24 cellular contexts compared by ENCODE assay signal in genomic region chr20:61949714-61950630, GRCh38.
DNase-seq lines count a peak whose midpoint lies in the region; ATAC-seq, FAIRE-seq and TF ChIP-seq lines count a peak whose summit lies in the region.
"Had no signal": no experiment of that assay in that cellular context is flagged by ENCODE, and none has a peak within 500 bp of the region (broad histone marks: within the 10 kb centered on the region; RNA-seq: fewer than 3 reads in every experiment).

No MANE protein-coding gene starts in this region.

- H2AFZ ChIP-seq in GM23338: no peak overlapping the region

- H3K9me3 ChIP-seq in RWPE2 (ENCODE audit: severe bottlenecking): no peaks in the 10 kb centered on the region
- H3K9me3 ChIP-seq in transverse colon: no peaks in the 10 kb centered on the region

- H3K36me3 Mint-ChIP-seq in GM23338 (ENCODE audit: low read depth) (no peaks in the 10 kb centered on the region; the same call in 2 of the 3 replicates), osteocyte (ENCODE audit: unreplicated experiment) (no peaks in the 10 kb centered on the region)

- no peaks in the 10 kb centered on the region for H3F3A ChIP-seq in GM23338 (replicated peaks; ENCODE audit: low read depth)

- H3K79me2 ChIP-seq in GM23338 (replicated peaks; ENCODE audit: insufficient read depth): no peaks in the 10 kb centered on the region

- H3K27me3 ChIP-seq in GM23338 (ENCODE audit: insufficient read depth): no peaks in the 10 kb centered on the region
- H3K27me3 ChIP-seq in RWPE2 (ENCODE audit: insufficient read depth, poor library complexity, severe bottlenecking): peaks cover 26% of the 10 kb centered on the region
- H3K27me3 ChIP-seq in transverse colon: peaks cover 11% of the 10 kb centered on the region
- H3K27me3 ChIP-seq: brain microvascular endothelial cell had no signal

- H3K4me3 ChIP-seq in GM23338 (no peak overlapping the region), RWPE2 (ENCODE audit: severe bottlenecking) (no peak overlapping the region), transverse colon (no peak overlapping the region)
- H3K4me3 ChIP-seq: SK-N-MC, smooth muscle cell had no signal

- ATAC-seq in GM23338 (no peak), RWPE2 (ENCODE audit: low read depth) (peak; percentile 27), left ventricle myocardium superior (no peak), HG02571 (IDR thresholded peaks at IDR 0.05; ENCODE audit: unreplicated experiment) (no peak)
- ATAC-seq: activated CD8-positive, alpha-beta T cell treated with anti-CD3 and anti-CD28 coated beads, Interleukin-2, amount 10 ng/mL, durations not matched to agents 7 days and 5 days had no signal

- H3K27me3 Mint-ChIP-seq in GM23338 (ENCODE audit: insufficient read depth, low read depth, poor library complexity) (peaks cover 14% of the 10 kb centered on the region), osteocyte (ENCODE audit: unreplicated experiment) (no peaks in the 10 kb centered on the region)

- H3K4me3 Mint-ChIP-seq in GM23338 (no peak overlapping the region), osteocyte (ENCODE audit: unreplicated experiment) (no peak overlapping the region)
- H3K4me3 Mint-ChIP-seq: activated CD8-positive, alpha-beta T cell treated with anti-CD3 and anti-CD28 coated beads, Interleukin-2, amount 10 ng/mL, durations not matched to agents 7 days and 5 days had no signal

- H3K9me2 ChIP-seq in GM23338 (ENCODE audit: insufficient read depth): no peaks in the 10 kb centered on the region

- in situ Hi-C loops in transverse colon (cut with MboI; ENCODE audit: low pct_ligation_motif_present in 1 of 4, low pct_unique_long_range_greater_than_20kb in 1 of 4, low sequenced_read_pairs in 3 of 4): no loop called here

- peak overlapping the region; percentile 84; the same call in 1 of the 2 replicates for H3K27ac Mint-ChIP-seq in GM23338
- no peak overlapping the region for H3K27ac Mint-ChIP-seq in osteocyte (ENCODE audit: unreplicated experiment)
- H3K27ac Mint-ChIP-seq: activated CD8-positive, alpha-beta T cell treated with anti-CD3 and anti-CD28 coated beads, Interleukin-2, amount 10 ng/mL, durations not matched to agents 7 days and 5 days had no signal

- H3K27ac ChIP-seq in GM23338 (ENCODE audit: low read depth): no peak overlapping the region
- no peak overlapping the region for H3K27ac ChIP-seq in RWPE2 (ENCODE audit: poor library complexity, severe bottlenecking)
- H3K27ac ChIP-seq in transverse colon: no peak overlapping the region
- H3K27ac ChIP-seq: brain microvascular endothelial cell, epithelial cell of prostate, SK-N-MC had no signal

- no peak for TF ChIP-seq POLR2A in transverse colon (IDR thresholded peaks at IDR 0.05)

- WGBS in transverse colon (ENCODE audit: low coverage in 1 of 2), 2 donors: 79 to 80% methylated on average over 1 to 11 of the region's 21 CpGs

- H3K9me3 Mint-ChIP-seq in GM23338: no peaks in the 10 kb centered on the region; the same call in 1 of the 3 replicates
- no peaks in the 10 kb centered on the region for H3K9me3 Mint-ChIP-seq in osteocyte (ENCODE audit: unreplicated experiment)

- H3K36me3 ChIP-seq in GM23338 (ENCODE audit: insufficient read depth) (no peaks in the 10 kb centered on the region), RWPE2 (ENCODE audit: low read depth) (no peaks in the 10 kb centered on the region), transverse colon (no peaks in the 10 kb centered on the region)
- H3K36me3 ChIP-seq: brain microvascular endothelial cell had no signal

- H3K4me1 Mint-ChIP-seq in GM23338 (peaks cover 26% of the 10 kb centered on the region), osteocyte (ENCODE audit: unreplicated experiment) (peaks cover 7% of the 10 kb centered on the region)

- no peak overlapping the region for H3K4me2 ChIP-seq in GM23338
- H3K4me2 ChIP-seq: smooth muscle cell had no signal

- peaks cover 8% of the 10 kb centered on the region for H3K4me1 ChIP-seq in GM23338 (ENCODE audit: insufficient read depth)
- no peaks in the 10 kb centered on the region for H3K4me1 ChIP-seq in RWPE2 (ENCODE audit: insufficient read depth, poor library complexity, severe bottlenecking)
- H3K4me1 ChIP-seq in transverse colon: no peaks in the 10 kb centered on the region

- TF ChIP-seq EP300 in transverse colon (IDR thresholded peaks at IDR 0.05; ENCODE audit: low read depth): no peak

- no peak for FAIRE-seq in GM19239 (lab: Jason Lieb, UNC)
- FAIRE-seq: GM12892 had no signal

- H4K20me1 ChIP-seq in GM23338 (replicated peaks; ENCODE audit: insufficient read depth): peaks cover 3% of the 10 kb centered on the region; the same call in 1 of the 2 replicates

- TF ChIP-seq CTCF in GM23338 (conservative IDR thresholded peaks at IDR 0.05; ENCODE audit: low read depth in 2 of 2) (no peak), RWPE2 (IDR thresholded peaks at IDR 0.05; ENCODE audit: poor library complexity, severe bottlenecking) (no peak), osteocyte (IDR thresholded peaks at IDR 0.05) (no peak), transverse colon (IDR thresholded peaks at IDR 0.05) (no peak)

- DNase-seq in GM23338 (ENCODE audit: low spot score): no peak
- DNase-seq in RWPE2 (ENCODE audit: low spot score): peak; percentile 80
- peak; percentile 16 for DNase-seq in left ventricle myocardium superior
- DNase-seq in osteocyte (ENCODE audit: extremely low spot score, unreplicated experiment): peak; percentile 76
- no peak for DNase-seq in transverse colon
- DNase-seq in NCI-H2107 (lab: John Stamatoyannopoulos, UW): no peak
- no peak for DNase-seq in GM19239 (ENCODE audit: insufficient read length, low spot score)
- DNase-seq: activated CD8-positive, alpha-beta T cell treated with anti-CD3 and anti-CD28 coated beads, Interleukin-2, amount 10 ng/mL, durations not matched to agents 7 days and 5 days; brain microvascular endothelial cell; DMS153; effector CD8-positive, alpha-beta T cell; mesenchymal stem cell; NCI-H1105 treated with DMSO at 0.1 percent for 48 hours; NCI-H2081; NCI-H446; NCI-H82; nucleus accumbens; RPMI8226; stimulated activated CD4-positive, alpha-beta T cell treated with anti-CD3 and anti-CD28 coated beads, Interleukin-2, amount 100 ng/mL, for 24 hours had no signal

- intact Hi-C loops in left ventricle myocardium superior (cut with micrococcal nuclease) (no loop called here), transverse colon (cut with DNase I; ENCODE audit: low total_unique reads) (loop anchor here (5.0 kb wide), 1 partner anchor 1133 kb away; no protein-coding TSS in a partner anchor)

TF ChIP-seq in GM23338, 12 proteins besides CTCF, POLR2A, EP300 and RAD21 (continues in another document):
- TF ChIP-seq ZNF462 (CRISPR knock-in tag; IDR thresholded peaks at IDR 0.05) (no peak), EZH2phosphoT487 (IDR thresholded peaks at IDR 0.05; ENCODE audit: unreplicated experiment) (no peak)

Comparison
In these comparisons a context has a peak if more than half of its experiments do, and no peak if none do; other contexts are left out.
1. DNase-seq: peak in RWPE2 (single experiment), left ventricle myocardium superior (single experiment) and osteocyte (single experiment); none in GM23338 (single experiment), transverse colon (single experiment), NCI-H2107 (single experiment) and GM19239 (single experiment).